9 cellular contexts compared by ENCODE assay signal in the genomic region with DNA sequence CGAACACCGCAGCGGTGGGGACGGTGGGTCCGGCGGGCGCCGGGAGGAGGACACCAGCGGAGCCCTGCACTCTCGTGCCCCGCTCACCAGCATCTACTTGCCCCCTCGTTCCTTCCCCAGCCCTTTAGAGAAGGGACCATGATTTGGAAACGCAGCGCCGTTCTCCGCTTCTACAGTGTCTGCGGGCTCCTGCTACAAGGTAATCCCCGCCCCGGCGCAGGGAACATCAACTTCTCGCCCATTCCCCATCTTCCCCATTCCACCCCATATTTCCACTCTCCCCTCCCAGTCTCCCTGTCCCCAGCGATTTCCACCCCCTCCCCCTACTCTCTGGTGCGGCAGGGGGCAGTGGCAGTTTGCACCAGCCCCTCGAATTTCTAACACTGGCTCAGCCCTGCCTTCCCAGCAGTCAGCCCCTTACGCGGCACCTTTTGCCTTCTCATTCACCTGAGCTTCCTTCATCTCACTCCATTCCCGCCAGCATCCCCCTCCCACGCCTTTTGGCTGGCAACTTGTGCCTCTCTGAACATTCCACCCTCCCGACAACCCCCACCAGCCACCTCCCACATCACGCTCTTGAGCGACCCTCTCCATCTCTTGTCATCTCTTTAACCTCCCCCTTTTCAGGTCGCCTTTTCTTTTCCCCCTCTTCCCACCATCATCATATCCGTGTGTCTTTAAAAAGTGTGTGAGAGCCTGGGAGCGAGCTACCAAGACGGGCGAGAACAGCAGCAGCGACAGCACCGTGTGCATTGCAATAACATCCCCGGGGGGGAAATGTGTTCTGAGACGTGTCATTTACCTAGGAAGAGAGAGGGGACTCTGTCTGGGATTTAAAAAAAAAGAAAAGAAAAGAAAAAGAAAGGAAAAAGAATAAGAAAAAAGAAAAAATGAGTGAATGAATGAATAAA. TPM values are rescaled to one million over a fixed set of nuclear protein-coding genes. Genes with fewer than 3 reads are reported as not detected.
A peak's percentile ranks its signal among the peaks of the same experiment; 100 is the strongest.
DNase-seq lines count a peak whose midpoint lies in the region; ATAC-seq and TF ChIP-seq lines count a peak whose summit lies in the region.
"Had no signal": no experiment of that assay in that cellular context is flagged by ENCODE, and none has a peak within 500 bp of the region (broad histone marks: within the 10 kb centered on the region; RNA-seq: fewer than 3 reads in every experiment).

No MANE protein-coding gene starts in this region.

- no peaks in the 10 kb centered on the region for H3K9me3 ChIP-seq in duodenal mucosa (ENCODE audit: control insufficient read depth in 1 of 2, low read length in 2 of 2)

- peak overlapping the region; percentile 58 to 67 for H3K4me3 ChIP-seq in duodenal mucosa (ENCODE audit: low read depth in 1 of 2, low read length in 2 of 2)

- H3K27ac Mint-ChIP-seq in nephron progenitor cell = no peak overlapping the region
- H3K27ac Mint-ChIP-seq in natural killer cell treated with Interleukin-12 subunit alpha and Interleukin-12 subunit beta and Interleukin-15 and Interleukin-18, amount 100 ng/mL, for 72 hours = no peak overlapping the region

- no peak for ATAC-seq in natural killer cell treated with Interleukin-12 subunit alpha and Interleukin-12 subunit beta and Interleukin-15 and Interleukin-18, amount 100 ng/mL, for 72 hours

- H3K36me3 Mint-ChIP-seq in nephron progenitor cell (ENCODE audit: low read depth) = no peaks in the 10 kb centered on the region
- peaks cover 18% of the 10 kb centered on the region for H3K36me3 Mint-ChIP-seq in natural killer cell treated with Interleukin-12 subunit alpha and Interleukin-12 subunit beta and Interleukin-15 and Interleukin-18, amount 100 ng/mL, for 72 hours

- peaks cover 36% of the 10 kb centered on the region for H3K4me1 Mint-ChIP-seq in nephron progenitor cell
- peaks cover 0 to 4% of the 10 kb centered on the region in 2 donors for H3K4me1 Mint-ChIP-seq in natural killer cell treated with Interleukin-12 subunit alpha and Interleukin-12 subunit beta and Interleukin-15 and Interleukin-18, amount 100 ng/mL, for 72 hours (ENCODE audit: low read depth in 2 of 2)

- H3K36me3 ChIP-seq in duodenal mucosa (ENCODE audit: control insufficient read depth in 1 of 2, insufficient read depth in 2 of 2, low read length in 2 of 2) = no peaks in the 10 kb centered on the region

- H3K27me3 ChIP-seq in duodenal mucosa (ENCODE audit: control insufficient read depth in 1 of 2, insufficient read depth in 2 of 2, low read length in 2 of 2) = peaks cover 17 to 21% of the 10 kb centered on the region in 2 donors

- H3K4me3 Mint-ChIP-seq in nephron progenitor cell = peak overlapping the region; percentile 84
- no peak overlapping the region for H3K4me3 Mint-ChIP-seq in natural killer cell treated with Interleukin-12 subunit alpha and Interleukin-12 subunit beta and Interleukin-15 and Interleukin-18, amount 100 ng/mL, for 72 hours

- no peaks in the 10 kb centered on the region for H3K9me3 Mint-ChIP-seq in nephron progenitor cell
- H3K9me3 Mint-ChIP-seq in natural killer cell treated with Interleukin-12 subunit alpha and Interleukin-12 subunit beta and Interleukin-15 and Interleukin-18, amount 100 ng/mL, for 72 hours = peaks cover 10% of the 10 kb centered on the region

- H3K4me1 ChIP-seq in duodenal mucosa (ENCODE audit: control insufficient read depth in 1 of 2, insufficient read depth in 2 of 2, low read length in 2 of 2) = peaks cover 0 to 5% of the 10 kb centered on the region in 2 donors

- DNase-seq in NCI-H1105 treated with DMSO at 0.1 percent for 48 hours (lab: John Stamatoyannopoulos, UW) = peak; percentile 38
- peak; percentile 29 for DNase-seq in nephron progenitor cell
- DNase-seq in natural killer cell treated with Interleukin-12 subunit alpha and Interleukin-12 subunit beta and Interleukin-15 and Interleukin-18, amount 100 ng/mL, for 72 hours (ENCODE audit: low spot score) = no peak
- no peak for DNase-seq in central memory CD4-positive, alpha-beta T cell
- no peak for DNase-seq in KG1 (lab: John Stamatoyannopoulos, UW)
- no peak for DNase-seq in stimulated activated naive CD4-positive, alpha-beta T cell (lab: John Stamatoyannopoulos, UW)

- TF ChIP-seq CTCF in C4-2B (conservative IDR thresholded peaks at IDR 0.05) (no peak), nephron progenitor cell (IDR thresholded peaks at IDR 0.05) (no peak)

- H3K27me3 Mint-ChIP-seq in nephron progenitor cell (ENCODE audit: low read depth, poor library complexity) = peaks cover 65% of the 10 kb centered on the region
- peaks cover 19 to 23% of the 10 kb centered on the region in 2 donors for H3K27me3 Mint-ChIP-seq in natural killer cell treated with Interleukin-12 subunit alpha and Interleukin-12 subunit beta and Interleukin-15 and Interleukin-18, amount 100 ng/mL, for 72 hours

- H3K9ac ChIP-seq in duodenal mucosa (ENCODE audit: low read depth in 1 of 2, low read length in 2 of 2) = no peak overlapping the region

- H3K27ac ChIP-seq in C4-2B = peak overlapping the region; percentile 46
- H3K27ac ChIP-seq in duodenal mucosa (ENCODE audit: low read depth, low read length) = no peak overlapping the region
- H3K27ac ChIP-seq: epithelial cell of prostate had no signal

RNA-seq across cellular contexts. Expression of gene CADM2, which starts 0.9 kb away (rescaled TPM):
- total RNA-seq in natural killer cell treated with Interleukin-12 subunit alpha and Interleukin-12 subunit beta and Interleukin-15 and Interleukin-18, amount 100 ng/mL, for 72 hours = not detected

Comparison
In these comparisons a context has a peak if more than half of its experiments do, and no peak if none do; other contexts are left out.
1. DNase-seq: peak in NCI-H1105 treated with DMSO at 0.1 percent for 48 hours (single experiment) and nephron progenitor cell (single experiment); none in natural killer cell treated with Interleukin-12 subunit alpha and Interleukin-12 subunit beta and Interleukin-15 and Interleukin-18, amount 100 ng/mL, for 72 hours (single experiment), central memory CD4-positive, alpha-beta T cell (single experiment), KG1 (single experiment) and stimulated activated naive CD4-positive, alpha-beta T cell (0 of 6).